Comparison of ENCODE assay signal across 1 cellular context in genomic region chr2:20089715-20090464, GRCh38.
TF ChIP-seq lines count a peak whose summit lies in the region.

No MANE protein-coding gene starts in this region.

TF ChIP-seq in GM23338, 12 proteins besides CTCF, POLR2A, EP300 and RAD21 (continued from another document):
- TF ChIP-seq ZNF462 (CRISPR knock-in tag; IDR thresholded peaks at IDR 0.05) = no peak
TF ChIP-seq in GM23338: peak in this region for 0.
